Comparison of ENCODE assay signal across 8 cellular contexts in genomic region chr3:56467108-56467507, GRCh38. TPM values are rescaled to one million over a fixed set of nuclear protein-coding genes. Genes with fewer than 3 reads are reported as not detected.
DNase-seq lines count a peak whose midpoint lies in the region; ATAC-seq, FAIRE-seq and TF ChIP-seq lines count a peak whose summit lies in the region.

No MANE protein-coding gene starts in this region.

- BruUV-seq in HepG2 (replicated peaks; lab: Mats Ljungman, UMichigan), result no TSS peak

- H3K9ac ChIP-seq in ES-I3 (ENCODE audit: low read depth, low read length) (peak overlapping the region; percentile 64), SK-N-SH (peak overlapping the region; percentile 27; the same call in 1 of the 2 replicates), duodenal mucosa (ENCODE audit: low read depth in 1 of 2, low read length in 2 of 2) (no peak overlapping the region), HepG2 (ENCODE audit: insufficient read depth, low read depth, low read length) (no peak overlapping the region)

- no peaks in the 10 kb centered on the region for H3K27me3 ChIP-seq in SK-N-SH (ENCODE audit: insufficient read depth)
- H3K27me3 ChIP-seq in duodenal mucosa (ENCODE audit: control insufficient read depth in 1 of 2, insufficient read depth in 2 of 2, low read length in 2 of 2), result peaks cover 24 to 37% of the 10 kb centered on the region in 2 donors
- H3K27me3 ChIP-seq in HepG2 (ENCODE audit: control insufficient read depth in 1 of 2, insufficient read depth in 2 of 2, low read length in 2 of 2), result peaks cover 1 to 25% of the 10 kb centered on the region in 2 experiments

- H4K20me1 ChIP-seq in SK-N-SH (ENCODE audit: insufficient read depth) (no peaks in the 10 kb centered on the region), HepG2 (ENCODE audit: insufficient read depth, low read length) (no peaks in the 10 kb centered on the region)

- no peak for TF ChIP-seq POLR2A in HepG2 (IDR thresholded peaks at IDR 0.05; ENCODE audit: insufficient read depth in 1 of 2, low read depth in 2 of 2, low read length in 2 of 2)

- in situ Hi-C loops in HepG2 (cut with HindIII; ENCODE audit: extremely low pct_ligation_motif_present, low pct_unique_long_range_greater_than_20kb), result no loop called here

- H3K4me3 ChIP-seq in SK-N-SH (ENCODE audit: low read depth in 2 of 2, low read length in 1 of 2) (peak overlapping the region; percentile 64 to 65), duodenal mucosa (ENCODE audit: low read depth in 1 of 2, low read length in 2 of 2) (peak overlapping the region; percentile 38 to 58), HepG2 (replicated peaks in 1 of 3; ENCODE audit: insufficient read depth in 1 of 3, low read depth in 2 of 3, low read length in 3 of 3) (peak overlapping the region in 2 of 3 experiments; percentile 57 to 68; a peak in 2 of 6 replicates)

- CTCF ChIA-PET in SK-N-SH (lab: Yijun Ruan, JAX) (interaction anchor here (0.7 to 3.9 kb wide), 7 partner anchors 12 to 1637 kb away, joined by 3 to 27 read pairs (median 4); no protein-coding TSS in a partner anchor), HepG2 (lab: Yijun Ruan, JAX; ENCODE audit: low intra/inter-chr PET ratio, low total read pairs) (no interaction called here)

- peak overlapping the region; percentile 96 for H3K4me2 ChIP-seq in SK-N-SH
- peak overlapping the region; percentile 74 for H3K4me2 ChIP-seq in HepG2 (ENCODE audit: low read depth, low read length)

- H3F3A ChIP-seq in SK-N-SH (replicated peaks; ENCODE audit: insufficient read depth), result peaks cover 7% of the 10 kb centered on the region

- TF ChIP-seq EP300 in SK-N-SH (IDR thresholded peaks at IDR 0.05; ENCODE audit: borderline replicate concordance in 1 of 2, low read depth in 1 of 2, low read length in 1 of 2) (no peak), HepG2 (IDR thresholded peaks at IDR 0.05; ENCODE audit: low read depth in 2 of 2, low read length in 2 of 2) (no peak), HepG2 (CRISPR knock-in tag; IDR thresholded peaks at IDR 0.05; ENCODE audit: borderline replicate concordance) (no peak)

- intact Hi-C loops in HepG2 (cut with micrococcal nuclease; ENCODE audit: unreplicated experiment), result no loop called here

- TF ChIP-seq CTCF in SK-N-SH (IDR thresholded peaks at IDR 0.05) (no peak), HepG2 (CRISPR knock-in tag; IDR thresholded peaks at IDR 0.05) (no peak)

- H3K27ac ChIP-seq in SK-N-SH (ENCODE audit: low read depth in 2 of 2, low read length in 1 of 2) (no peak overlapping the region), duodenal mucosa (ENCODE audit: low read depth, low read length) (no peak overlapping the region), HepG2 (ENCODE audit: extremely low read length, insufficient read depth, low read length) (no peak overlapping the region)

- POLR2A ChIA-PET in SK-N-SH (lab: Yijun Ruan, JAX) (no interaction called here), HepG2 (lab: Yijun Ruan, JAX) (no interaction called here)

- H2AFZ ChIP-seq in SK-N-SH (ENCODE audit: low read depth) (peak overlapping the region; percentile 88; the same call in 1 of the 2 replicates), HepG2 (ENCODE audit: low read length) (no peak overlapping the region)

- H3K4me1 ChIP-seq in ES-I3 (ENCODE audit: insufficient read depth, low read length) (no peaks in the 10 kb centered on the region; the same call in 1 of the 2 replicates), SK-N-SH (ENCODE audit: control insufficient read depth in 1 of 2, insufficient read depth in 2 of 2, low read depth in 1 of 2, low read length in 1 of 2) (no peaks in the 10 kb centered on the region; a peak in 1 of 4 replicates), duodenal mucosa (ENCODE audit: control insufficient read depth in 1 of 2, insufficient read depth in 2 of 2, low read length in 2 of 2) (peaks cover 0 to 4% of the 10 kb centered on the region in 2 donors), HepG2 (ENCODE audit: insufficient read depth, low read length) (peaks cover 13% of the 10 kb centered on the region)

- H3K9me3 ChIP-seq in ES-I3 (ENCODE audit: control insufficient read depth, insufficient read depth, low read length), result no peaks in the 10 kb centered on the region
- H3K9me3 ChIP-seq in SK-N-SH, result no peaks in the 10 kb centered on the region
- no peaks in the 10 kb centered on the region for H3K9me3 ChIP-seq in duodenal mucosa (ENCODE audit: control insufficient read depth in 1 of 2, low read length in 2 of 2)
- no peaks in the 10 kb centered on the region for H3K9me3 ChIP-seq in HepG2 (ENCODE audit: low read length)

- ATAC-seq in HepG2 (peak; percentile 75), GM19397 (IDR thresholded peaks at IDR 0.05; ENCODE audit: unreplicated experiment) (no peak)

- FAIRE-seq in HepG2 (lab: Jason Lieb, UNC), result no peak

- TF ChIP-seq RAD21 in SK-N-SH (IDR thresholded peaks at IDR 0.05; ENCODE audit: low read length) (no peak), HepG2 (CRISPR knock-in tag; IDR thresholded peaks at IDR 0.05) (no peak)

- no peaks in the 10 kb centered on the region for H3K9me2 ChIP-seq in SK-N-SH

- H3K36me3 ChIP-seq in ES-I3 (ENCODE audit: insufficient read depth, low read length) (no peaks in the 10 kb centered on the region), SK-N-SH (replicated peaks in 1 of 2; ENCODE audit: control insufficient read depth in 1 of 2, insufficient read depth in 2 of 2, low read length in 1 of 2) (no peaks in the 10 kb centered on the region), duodenal mucosa (ENCODE audit: control insufficient read depth in 1 of 2, insufficient read depth in 2 of 2, low read length in 2 of 2) (no peaks in the 10 kb centered on the region), HepG2 (replicated peaks in 1 of 2; ENCODE audit: control insufficient read depth in 1 of 2, insufficient read depth in 2 of 2, low read length in 2 of 2) (no peaks in the 10 kb centered on the region)

- WGBS in SK-N-SH (ENCODE audit: low lambda C conversion rate), result under 1% methylated on average over 14 of the region's 14 CpGs
- WGBS in HepG2 (ENCODE audit: low lambda C conversion rate), result 11% methylated on average over 14 of the region's 14 CpGs

- DNase-seq in LHCN-M2 (ENCODE audit: low read depth) (peak; percentile 36), SK-N-SH (peak; percentile 89), HepG2 (ENCODE audit: low spot score) (peak; percentile 64), NOMO-1 treated with dmso at 0.1 percent for 144 hours (lab: John Stamatoyannopoulos, UW; ENCODE audit: unreplicated experiment) (no peak)
- peak; percentile 37 for DNase-seq in stimulated activated CD4-positive, alpha-beta T cell treated with anti-CD3 and anti-CD28 coated beads, Interleukin-4, amount 100 ng/mL, for 24 hours

- H3K79me2 ChIP-seq in SK-N-SH (ENCODE audit: insufficient read depth), result no peaks in the 10 kb centered on the region
- no peaks in the 10 kb centered on the region for H3K79me2 ChIP-seq in HepG2 (ENCODE audit: insufficient read depth, low read length)

TF ChIP-seq in SK-N-SH, 30 proteins besides CTCF, POLR2A, EP300 and RAD21 (continues in another document):
- TF ChIP-seq RXRA (IDR thresholded peaks at IDR 0.05; ENCODE audit: borderline replicate concordance, low read depth) (no peak), SIN3A (IDR thresholded peaks at IDR 0.05; ENCODE audit: borderline replicate concordance, low read depth, low read length) (no peak)

TF ChIP-seq in HepG2, 621 proteins besides CTCF, POLR2A, EP300 and RAD21:
- TF ChIP-seq SP2 (CRISPR knock-in tag; IDR thresholded peaks at IDR 0.05) (peak; percentile 79), NFYC (CRISPR knock-in tag; IDR thresholded peaks at IDR 0.05) (peak; percentile 88), NFYB (CRISPR knock-in tag; IDR thresholded peaks at IDR 0.05) (peak; percentile 85), SRY (CRISPR knock-in tag; IDR thresholded peaks at IDR 0.05) (no peak)
- TF ChIP-seq, protein P1, sequence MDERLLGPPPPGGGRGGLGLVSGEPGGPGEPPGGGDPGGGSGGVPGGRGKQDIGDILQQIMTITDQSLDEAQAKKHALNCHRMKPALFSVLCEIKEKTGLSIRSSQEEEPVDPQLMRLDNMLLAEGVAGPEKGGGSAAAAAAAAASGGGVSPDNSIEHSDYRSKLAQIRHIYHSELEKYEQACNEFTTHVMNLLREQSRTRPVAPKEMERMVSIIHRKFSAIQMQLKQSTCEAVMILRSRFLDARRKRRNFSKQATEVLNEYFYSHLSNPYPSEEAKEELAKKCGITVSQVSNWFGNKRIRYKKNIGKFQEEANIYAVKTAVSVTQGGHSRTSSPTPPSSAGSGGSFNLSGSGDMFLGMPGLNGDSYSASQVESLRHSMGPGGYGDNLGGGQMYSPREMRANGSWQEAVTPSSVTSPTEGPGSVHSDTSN (CRISPR knock-in tag; IDR thresholded peaks at IDR 0.05), result peak; percentile 87

RNA-seq across cellular contexts. Expression of gene ERC2, which starts 1.2 kb away (rescaled TPM):
- total RNA-seq in LHCN-M2 (2014; rRNA removed) (0.11 TPM in 1 of 2 replicates, not detected in the other), HepG2 (2016; rRNA removed; fragmentation: Illumina TruSeq; extraction: Trizol) (0.22 and 0.28 TPM in 2 replicates)
- not detected for polyA plus RNA-seq in LHCN-M2 (2012)
- polyA plus RNA-seq in SK-N-SH (2012; rRNA removed) (1.6 and 2.4 TPM in 2 replicates), HepG2 (2011; rRNA removed) (0.08 and 0.16 TPM in 2 replicates)
- polyA plus RNA-seq in SK-N-SH (2012; cell fraction: cytosol; rRNA removed), result 1.3 and 2.1 TPM in 2 replicates
- 1.3 and 3.1 TPM in 2 replicates for polyA plus RNA-seq in SK-N-SH (2012; cell fraction: nucleus; rRNA removed)
- total RNA-seq in HepG2 (2016; cell fraction: cytosol; rRNA removed; fragmentation: Illumina TruSeq; extraction: Trizol; ENCODE audit: low read depth), result 0.10 TPM in 1 of 2 replicates, not detected in the other
- not detected in 2 replicates for total RNA-seq in HepG2 (2016; cell fraction: insoluble cytoplasmic fraction; rRNA removed; fragmentation: Illumina TruSeq; extraction: Trizol)
- not detected in 2 replicates for total RNA-seq in HepG2 (2016; cell fraction: membrane; rRNA removed; fragmentation: Illumina TruSeq; extraction: Trizol)
- total RNA-seq in HepG2 (2016; cell fraction: nucleus; rRNA removed; fragmentation: Illumina TruSeq; extraction: Trizol), result not detected in 2 replicates
- polyA plus RNA-seq in HepG2 (2011; cell fraction: cytosol; rRNA removed), result 0.08 TPM in 1 of 2 replicates, not detected in the other
- polyA plus RNA-seq in HepG2 (2011; cell fraction: nucleus; rRNA removed), result not detected in 2 replicates
- not detected in 2 replicates for polyA plus RNA-seq in HepG2 (2012)
- polyA plus RNA-seq in HepG2 (2016; cell fraction: cytosol; fragmentation: Illumina TruSeq; extraction: Trizol; ENCODE audit: low read depth), result 0.25 and 0.46 TPM in 2 replicates
- 0.29 TPM in 1 of 2 replicates, not detected in the other for polyA plus RNA-seq in HepG2 (2016; cell fraction: insoluble cytoplasmic fraction; fragmentation: Illumina TruSeq; extraction: Trizol; ENCODE audit: low read depth)
- not detected in 2 replicates for polyA plus RNA-seq in HepG2 (2016; cell fraction: membrane; fragmentation: Illumina TruSeq; extraction: Trizol; ENCODE audit: low read depth)
- 0.34 TPM in 1 of 2 replicates, not detected in the other for polyA plus RNA-seq in HepG2 (2016; cell fraction: nucleus; fragmentation: Illumina TruSeq; extraction: Trizol; ENCODE audit: insufficient read depth, low read depth)
- 0.74 TPM in 1 of 2 replicates, not detected in the other for polyA minus RNA-seq in HepG2 (2011; rRNA and poly(A)+ RNA removed; ENCODE audit: low replicate concordance)
- not detected in 2 replicates for polyA minus RNA-seq in HepG2 (2011; cell fraction: cytosol; rRNA and poly(A)+ RNA removed)
- polyA minus RNA-seq in HepG2 (2011; cell fraction: nucleus; rRNA and poly(A)+ RNA removed), result 0.25 and 0.39 TPM in 2 replicates

Comparison
In these comparisons a context has a peak if more than half of its experiments do, and no peak if none do; other contexts are left out.
1. H3K9ac ChIP-seq: peak in ES-I3 (single experiment) and SK-N-SH (single experiment); none in duodenal mucosa (0 of 2) and HepG2 (single experiment).
2. Peak in every context shown above with its lines, with median percentiles within 50 percentile points of each other: H3K4me3 ChIP-seq.